8 cellular contexts compared by ENCODE assay signal in genomic region chr11:46391578-46392420, GRCh38. TPM values are rescaled to one million over a fixed set of nuclear protein-coding genes. Genes with fewer than 3 reads are reported as not detected.
DNase-seq lines count a peak whose midpoint lies in the region; ATAC-seq and TF ChIP-seq lines count a peak whose summit lies in the region.

Gene CHRM4 (minus strand): TSS chr11:46391776. CDS start chr11:46386557, 5,219 bp downstream.

- H3K27me3 Mint-ChIP-seq in effector memory CD8-positive, alpha-beta T cell, result peaks cover 45 to 58% of the 10 kb centered on the region in 2 donors
- H3K27me3 Mint-ChIP-seq in natural killer cell (ENCODE audit: low read depth in 2 of 2), result peaks cover 24 to 26% of the 10 kb centered on the region in 2 donors

- peaks cover 0 to 32% of the 10 kb centered on the region in 2 donors for H3K27me3 ChIP-seq in Peyer's patch

- H3K27ac Mint-ChIP-seq in effector memory CD8-positive, alpha-beta T cell, result peak within 1 kb of the TSS in 1 of 2 donors; percentile 84
- H3K27ac Mint-ChIP-seq in natural killer cell, result peak within 1 kb of the TSS in 1 of 2 donors; percentile 18

- peaks cover 0 to 10% (median 0%) of the 10 kb centered on the region in 3 donors for H3K36me3 ChIP-seq in Peyer's patch

- peak within 1 kb of the TSS; percentile 71 to 77 for H3K4me3 Mint-ChIP-seq in effector memory CD8-positive, alpha-beta T cell
- H3K4me3 Mint-ChIP-seq in natural killer cell, result peak within 1 kb of the TSS; percentile 80

- ATAC-seq in HG03025 (IDR thresholded peaks at IDR 0.05; ENCODE audit: low FRiP score, unreplicated experiment) (peak; percentile 4), natural killer cell (no peak), GM21786 (IDR thresholded peaks at IDR 0.05; ENCODE audit: unreplicated experiment) (no peak), HG02870 (IDR thresholded peaks at IDR 0.05; ENCODE audit: unreplicated experiment) (no peak)
- no peak for ATAC-seq in effector memory CD8-positive, alpha-beta T cell (replicated peaks)

- peaks cover 20 to 24% of the 10 kb centered on the region in 2 donors for H3K4me1 Mint-ChIP-seq in effector memory CD8-positive, alpha-beta T cell (ENCODE audit: low read depth in 2 of 2)
- H3K4me1 Mint-ChIP-seq in natural killer cell, result peaks cover 23 to 39% of the 10 kb centered on the region in 2 donors

- H3K9me3 ChIP-seq in Peyer's patch, result no peaks in the 10 kb centered on the region

- H3K4me3 ChIP-seq in Peyer's patch, result peak within 1 kb of the TSS; percentile 14 to 63 (median 42)

- H3K9me3 Mint-ChIP-seq in effector memory CD8-positive, alpha-beta T cell, result peaks cover 0 to 1% of the 10 kb centered on the region in 2 donors
- no peaks in the 10 kb centered on the region for H3K9me3 Mint-ChIP-seq in natural killer cell

- H3K4me1 ChIP-seq in Peyer's patch, result peaks cover 0 to 56% (median 24%) of the 10 kb centered on the region in 4 donors

- intact Hi-C loops in natural killer cell (cut with micrococcal nuclease), result no loop called here

- TF ChIP-seq POLR2A in Peyer's patch (IDR thresholded peaks at IDR 0.05), result no peak

- H3K36me3 Mint-ChIP-seq in effector memory CD8-positive, alpha-beta T cell (ENCODE audit: insufficient read depth), result peaks cover 24% of the 10 kb centered on the region
- no peaks in the 10 kb centered on the region for H3K36me3 Mint-ChIP-seq in natural killer cell

- DNase-seq in NCI-H2107 (lab: John Stamatoyannopoulos, UW) (peak; percentile 52), NCI-H2107 treated with DMSO at 0.1 percent for 48 hours (lab: John Stamatoyannopoulos, UW; ENCODE audit: unreplicated experiment) (no peak), Peyer's patch (peak in 1 of 3 donors; percentile 81), natural killer cell (no peak)
- no peak for DNase-seq in effector memory CD8-positive, alpha-beta T cell

- H3K27ac ChIP-seq in Peyer's patch, result peak within 1 kb of the TSS in 1 of 4 donors; percentile 22

- peak in 3 of 6 experiments; percentile 40 to 43 (median 43) for TF ChIP-seq CTCF in Peyer's patch (IDR thresholded peaks at IDR 0.05)
- TF ChIP-seq CTCF in natural killer cell (IDR thresholded peaks at IDR 0.05), result no peak

RNA-seq across cellular contexts. Expression of gene CHRM4, which starts in this region (rescaled TPM):
- total RNA-seq in Peyer's patch (10 to 100 TPM; 11.5 to 16.5 (median 13.0) TPM), natural killer cell (1 to 10 TPM; 2.2 to 6.5 (median 3.7) TPM)
